Comparison of ENCODE assay signal across 31 cellular contexts in genomic region chr19:29545866-29546582, GRCh38. TPM values are rescaled to one million over a fixed set of nuclear protein-coding genes. Genes with fewer than 3 reads are reported as not detected.
"Had no signal": no experiment of that assay in that cellular context is flagged by ENCODE, and none has a peak within 500 bp of the region (broad histone marks: within the 10 kb centered on the region; RNA-seq: fewer than 3 reads in every experiment).

No MANE protein-coding gene starts in this region.

- H3K27me3 ChIP-seq: adrenal gland, ascending aorta, brain microvascular endothelial cell, ovary, thyroid gland had no signal

- H3K27ac Mint-ChIP-seq: activated B cell treated with CpG ODN at 0.5 μM for 24 hours; activated CD4-positive, alpha-beta T cell treated with anti-CD3 and anti-CD28 coated beads for 36 hours; activated naive CD8-positive, alpha-beta T cell; immature natural killer cell; natural killer cell treated with Interleukin-12 subunit alpha and Interleukin-12 subunit beta and Interleukin-15 and Interleukin-18, amount 100 ng/mL, for 72 hours; T-helper 17 cell had no signal

- H3K27ac ChIP-seq: adrenal gland, ascending aorta, brain microvascular endothelial cell, ovary, psoas muscle, thyroid gland had no signal

- H3K36me3 ChIP-seq: adrenal gland, ascending aorta, brain microvascular endothelial cell, ovary, thyroid gland had no signal

- H3K4me3 Mint-ChIP-seq: activated B cell treated with CpG ODN at 0.5 μM for 24 hours; activated CD4-positive, alpha-beta T cell treated with anti-CD3 and anti-CD28 coated beads for 36 hours; activated naive CD8-positive, alpha-beta T cell; immature natural killer cell; natural killer cell treated with Interleukin-12 subunit alpha and Interleukin-12 subunit beta and Interleukin-15 and Interleukin-18, amount 100 ng/mL, for 72 hours; T-helper 17 cell had no signal

- H3K36me3 Mint-ChIP-seq: activated naive CD8-positive, alpha-beta T cell; immature natural killer cell; natural killer cell treated with Interleukin-12 subunit alpha and Interleukin-12 subunit beta and Interleukin-15 and Interleukin-18, amount 100 ng/mL, for 72 hours had no signal

- H3K9me3 ChIP-seq: adrenal gland, ascending aorta, ovary, psoas muscle, thyroid gland had no signal

- ATAC-seq: activated CD4-positive, alpha-beta T cell treated with anti-CD3 and anti-CD28 coated beads for 36 hours; esophagus mucosa; left ventricle myocardium superior; natural killer cell treated with Interleukin-12 subunit alpha and Interleukin-12 subunit beta and Interleukin-15 and Interleukin-18, amount 100 ng/mL, for 72 hours; psoas muscle; right cardiac atrium; T-helper 17 cell had no signal

- H3K4me1 Mint-ChIP-seq: activated B cell treated with CpG ODN at 0.5 μM for 24 hours; activated CD4-positive, alpha-beta T cell treated with anti-CD3 and anti-CD28 coated beads for 36 hours; immature natural killer cell had no signal

- H3K4me3 ChIP-seq: adrenal gland, ascending aorta, ovary, psoas muscle, thyroid gland had no signal

- DNase-seq: activated B cell treated with CpG ODN at 0.5 μM for 24 hours; activated CD4-positive, alpha-beta T cell treated with anti-CD3 and anti-CD28 coated beads for 36 hours; activated CD4-positive, alpha-beta T cell treated with anti-CD3 and anti-CD28 coated beads, Interleukin-2, amount 50 U/mL, for 4 hours; activated naive CD4-positive, alpha-beta T cell; activated T-cell treated with anti-CD3 and anti-CD28 coated beads for 4 hours; adrenal gland; brain microvascular endothelial cell; central memory CD4-positive, alpha-beta T cell; effector memory CD4-positive, alpha-beta T cell; foreskin melanocyte; immature natural killer cell; left ventricle myocardium superior; mammary epithelial cell; psoas muscle; right cardiac atrium; small intestine; stimulated activated CD4-positive, alpha-beta T cell treated with anti-CD3 and anti-CD28 coated beads, Interleukin-15, amount 100 ng/mL, for 24 hours; stimulated activated CD4-positive, alpha-beta T cell treated with anti-CD3 and anti-CD28 coated beads, Interleukin-4, amount 100 ng/mL, for 1 hour; stimulated activated naive CD4-positive, alpha-beta T cell treated with Interleukin-2 at 50 U/mL for 16 hours; substantia nigra; SW 1271; T-helper 17 cell; thyroid gland had no signal

- H3K9me3 Mint-ChIP-seq: natural killer cell treated with Interleukin-12 subunit alpha and Interleukin-12 subunit beta and Interleukin-15 and Interleukin-18, amount 100 ng/mL, for 72 hours had no signal

- H3K4me1 ChIP-seq: adrenal gland, ascending aorta, psoas muscle, thyroid gland had no signal

RNA-seq across cellular contexts. Expression of gene VSTM2B, which starts 20.2 kb away (rescaled TPM):
- total RNA-seq: activated B cell treated with CpG ODN at 0.5 μM for 24 hours; activated CD4-positive, alpha-beta T cell treated with anti-CD3 and anti-CD28 coated beads for 36 hours; adrenal gland; ascending aorta; dermis microvascular lymphatic vessel endothelial cell; endothelial cell of umbilical vein; esophagus mucosa; left ventricle myocardium superior; mammary epithelial cell; natural killer cell treated with Interleukin-12 subunit alpha and Interleukin-12 subunit beta and Interleukin-15 and Interleukin-18, amount 100 ng/mL, for 72 hours; psoas muscle; right cardiac atrium; T-helper 17 cell; thyroid gland; urinary bladder had no signal
- polyA plus RNA-seq: endothelial cell of umbilical vein, mammary epithelial cell, ovary, psoas muscle, right cardiac atrium, urinary bladder had no signal
